1 cellular context compared by ENCODE assay signal in the genomic region with DNA sequence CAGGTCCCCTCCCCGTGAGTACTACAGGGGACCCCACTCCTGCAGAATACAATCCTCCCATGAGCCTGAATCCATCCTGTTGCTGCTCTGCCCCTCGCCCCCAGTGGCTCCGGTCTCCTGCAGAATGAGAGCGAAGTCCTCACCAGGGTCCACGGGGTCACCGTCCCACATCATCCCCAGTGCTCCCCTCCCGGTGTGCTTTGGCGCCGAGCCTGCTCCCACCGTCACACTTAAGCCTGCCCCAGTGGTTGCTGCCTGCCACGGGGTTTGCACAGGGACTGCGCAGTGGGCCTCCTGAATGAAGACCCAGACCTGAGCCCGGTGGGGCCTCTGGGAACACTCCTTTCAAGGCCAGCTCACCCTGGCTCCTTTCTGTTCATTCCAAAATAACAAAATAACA.
TF ChIP-seq lines count a peak whose summit lies in the region.

No MANE protein-coding gene starts in this region.

TF ChIP-seq in HepG2, 621 proteins besides CTCF, POLR2A, EP300 and RAD21 (continued from another document and continues in another):
- TF ChIP-seq, protein P1, sequence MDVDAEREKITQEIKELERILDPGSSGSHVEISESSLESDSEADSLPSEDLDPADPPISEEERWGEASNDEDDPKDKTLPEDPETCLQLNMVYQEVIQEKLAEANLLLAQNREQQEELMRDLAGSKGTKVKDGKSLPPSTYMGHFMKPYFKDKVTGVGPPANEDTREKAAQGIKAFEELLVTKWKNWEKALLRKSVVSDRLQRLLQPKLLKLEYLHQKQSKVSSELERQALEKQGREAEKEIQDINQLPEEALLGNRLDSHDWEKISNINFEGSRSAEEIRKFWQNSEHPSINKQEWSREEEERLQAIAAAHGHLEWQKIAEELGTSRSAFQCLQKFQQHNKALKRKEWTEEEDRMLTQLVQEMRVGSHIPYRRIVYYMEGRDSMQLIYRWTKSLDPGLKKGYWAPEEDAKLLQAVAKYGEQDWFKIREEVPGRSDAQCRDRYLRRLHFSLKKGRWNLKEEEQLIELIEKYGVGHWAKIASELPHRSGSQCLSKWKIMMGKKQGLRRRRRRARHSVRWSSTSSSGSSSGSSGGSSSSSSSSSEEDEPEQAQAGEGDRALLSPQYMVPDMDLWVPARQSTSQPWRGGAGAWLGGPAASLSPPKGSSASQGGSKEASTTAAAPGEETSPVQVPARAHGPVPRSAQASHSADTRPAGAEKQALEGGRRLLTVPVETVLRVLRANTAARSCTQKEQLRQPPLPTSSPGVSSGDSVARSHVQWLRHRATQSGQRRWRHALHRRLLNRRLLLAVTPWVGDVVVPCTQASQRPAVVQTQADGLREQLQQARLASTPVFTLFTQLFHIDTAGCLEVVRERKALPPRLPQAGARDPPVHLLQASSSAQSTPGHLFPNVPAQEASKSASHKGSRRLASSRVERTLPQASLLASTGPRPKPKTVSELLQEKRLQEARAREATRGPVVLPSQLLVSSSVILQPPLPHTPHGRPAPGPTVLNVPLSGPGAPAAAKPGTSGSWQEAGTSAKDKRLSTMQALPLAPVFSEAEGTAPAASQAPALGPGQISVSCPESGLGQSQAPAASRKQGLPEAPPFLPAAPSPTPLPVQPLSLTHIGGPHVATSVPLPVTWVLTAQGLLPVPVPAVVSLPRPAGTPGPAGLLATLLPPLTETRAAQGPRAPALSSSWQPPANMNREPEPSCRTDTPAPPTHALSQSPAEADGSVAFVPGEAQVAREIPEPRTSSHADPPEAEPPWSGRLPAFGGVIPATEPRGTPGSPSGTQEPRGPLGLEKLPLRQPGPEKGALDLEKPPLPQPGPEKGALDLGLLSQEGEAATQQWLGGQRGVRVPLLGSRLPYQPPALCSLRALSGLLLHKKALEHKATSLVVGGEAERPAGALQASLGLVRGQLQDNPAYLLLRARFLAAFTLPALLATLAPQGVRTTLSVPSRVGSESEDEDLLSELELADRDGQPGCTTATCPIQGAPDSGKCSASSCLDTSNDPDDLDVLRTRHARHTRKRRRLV (CRISPR knock-in tag; IDR thresholded peaks at IDR 0.05) = no peak
- TF ChIP-seq ZNF292 (CRISPR knock-in tag; IDR thresholded peaks at IDR 0.05; ENCODE audit: borderline replicate concordance, low read depth) = no peak
- no peak for TF ChIP-seq LCORL (IDR thresholded peaks at IDR 0.05)
- peak; percentile 10; the same call in 1 of the 2 replicates for TF ChIP-seq LCORL (CRISPR knock-in tag; IDR thresholded peaks at IDR 0.05)
- TF ChIP-seq ARNTL (CRISPR knock-in tag; IDR thresholded peaks at IDR 0.05) = no peak
- TF ChIP-seq NFIC (IDR thresholded peaks at IDR 0.05; ENCODE audit: low read length) = no peak
- TF ChIP-seq, protein P2, sequence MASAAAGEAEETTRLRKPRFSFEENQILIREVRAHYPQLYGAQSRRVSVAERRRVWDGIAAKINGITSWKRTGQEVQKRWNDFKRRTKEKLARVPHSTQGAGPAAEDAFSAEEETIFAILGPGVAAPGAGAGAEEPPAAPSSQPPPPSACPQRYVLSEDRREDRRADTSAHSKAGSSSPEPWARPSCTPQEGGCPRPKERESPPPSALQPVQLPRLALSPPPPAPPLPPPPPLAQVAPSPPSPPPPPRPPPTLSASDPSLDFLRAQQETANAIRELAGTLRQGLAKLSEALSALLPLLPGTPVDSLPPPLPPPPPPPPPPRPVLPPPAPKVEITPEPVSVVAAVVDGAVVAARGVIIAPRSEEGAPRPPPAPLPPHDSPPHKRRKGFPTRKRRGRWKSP (CRISPR knock-in tag; IDR thresholded peaks at IDR 0.05) = no peak
- TF ChIP-seq, protein P3, sequence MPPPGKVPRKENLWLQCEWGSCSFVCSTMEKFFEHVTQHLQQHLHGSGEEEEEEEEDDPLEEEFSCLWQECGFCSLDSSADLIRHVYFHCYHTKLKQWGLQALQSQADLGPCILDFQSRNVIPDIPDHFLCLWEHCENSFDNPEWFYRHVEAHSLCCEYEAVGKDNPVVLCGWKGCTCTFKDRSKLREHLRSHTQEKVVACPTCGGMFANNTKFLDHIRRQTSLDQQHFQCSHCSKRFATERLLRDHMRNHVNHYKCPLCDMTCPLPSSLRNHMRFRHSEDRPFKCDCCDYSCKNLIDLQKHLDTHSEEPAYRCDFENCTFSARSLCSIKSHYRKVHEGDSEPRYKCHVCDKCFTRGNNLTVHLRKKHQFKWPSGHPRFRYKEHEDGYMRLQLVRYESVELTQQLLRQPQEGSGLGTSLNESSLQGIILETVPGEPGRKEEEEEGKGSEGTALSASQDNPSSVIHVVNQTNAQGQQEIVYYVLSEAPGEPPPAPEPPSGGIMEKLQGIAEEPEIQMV (CRISPR knock-in tag; IDR thresholded peaks at IDR 0.05; ENCODE audit: low read depth) = peak; percentile 95; the same call in 1 of the 2 replicates
- TF ChIP-seq HNF4A (CRISPR knock-in tag; IDR thresholded peaks at IDR 0.05) = peak; percentile 90
- TF ChIP-seq, protein P4, sequence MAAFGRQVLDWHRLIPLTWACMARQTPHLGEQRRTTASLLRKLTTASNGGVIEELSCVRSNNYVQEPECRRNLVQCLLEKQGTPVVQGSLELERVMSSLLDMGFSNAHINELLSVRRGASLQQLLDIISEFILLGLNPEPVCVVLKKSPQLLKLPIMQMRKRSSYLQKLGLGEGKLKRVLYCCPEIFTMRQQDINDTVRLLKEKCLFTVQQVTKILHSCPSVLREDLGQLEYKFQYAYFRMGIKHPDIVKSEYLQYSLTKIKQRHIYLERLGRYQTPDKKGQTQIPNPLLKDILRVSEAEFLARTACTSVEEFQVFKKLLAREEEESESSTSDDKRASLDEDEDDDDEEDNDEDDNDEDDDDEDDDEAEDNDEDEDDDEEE (CRISPR knock-in tag; IDR thresholded peaks at IDR 0.05) = no peak
- TF ChIP-seq ZNF672 (CRISPR knock-in tag; IDR thresholded peaks at IDR 0.05) = no peak
- TF ChIP-seq, protein P5, sequence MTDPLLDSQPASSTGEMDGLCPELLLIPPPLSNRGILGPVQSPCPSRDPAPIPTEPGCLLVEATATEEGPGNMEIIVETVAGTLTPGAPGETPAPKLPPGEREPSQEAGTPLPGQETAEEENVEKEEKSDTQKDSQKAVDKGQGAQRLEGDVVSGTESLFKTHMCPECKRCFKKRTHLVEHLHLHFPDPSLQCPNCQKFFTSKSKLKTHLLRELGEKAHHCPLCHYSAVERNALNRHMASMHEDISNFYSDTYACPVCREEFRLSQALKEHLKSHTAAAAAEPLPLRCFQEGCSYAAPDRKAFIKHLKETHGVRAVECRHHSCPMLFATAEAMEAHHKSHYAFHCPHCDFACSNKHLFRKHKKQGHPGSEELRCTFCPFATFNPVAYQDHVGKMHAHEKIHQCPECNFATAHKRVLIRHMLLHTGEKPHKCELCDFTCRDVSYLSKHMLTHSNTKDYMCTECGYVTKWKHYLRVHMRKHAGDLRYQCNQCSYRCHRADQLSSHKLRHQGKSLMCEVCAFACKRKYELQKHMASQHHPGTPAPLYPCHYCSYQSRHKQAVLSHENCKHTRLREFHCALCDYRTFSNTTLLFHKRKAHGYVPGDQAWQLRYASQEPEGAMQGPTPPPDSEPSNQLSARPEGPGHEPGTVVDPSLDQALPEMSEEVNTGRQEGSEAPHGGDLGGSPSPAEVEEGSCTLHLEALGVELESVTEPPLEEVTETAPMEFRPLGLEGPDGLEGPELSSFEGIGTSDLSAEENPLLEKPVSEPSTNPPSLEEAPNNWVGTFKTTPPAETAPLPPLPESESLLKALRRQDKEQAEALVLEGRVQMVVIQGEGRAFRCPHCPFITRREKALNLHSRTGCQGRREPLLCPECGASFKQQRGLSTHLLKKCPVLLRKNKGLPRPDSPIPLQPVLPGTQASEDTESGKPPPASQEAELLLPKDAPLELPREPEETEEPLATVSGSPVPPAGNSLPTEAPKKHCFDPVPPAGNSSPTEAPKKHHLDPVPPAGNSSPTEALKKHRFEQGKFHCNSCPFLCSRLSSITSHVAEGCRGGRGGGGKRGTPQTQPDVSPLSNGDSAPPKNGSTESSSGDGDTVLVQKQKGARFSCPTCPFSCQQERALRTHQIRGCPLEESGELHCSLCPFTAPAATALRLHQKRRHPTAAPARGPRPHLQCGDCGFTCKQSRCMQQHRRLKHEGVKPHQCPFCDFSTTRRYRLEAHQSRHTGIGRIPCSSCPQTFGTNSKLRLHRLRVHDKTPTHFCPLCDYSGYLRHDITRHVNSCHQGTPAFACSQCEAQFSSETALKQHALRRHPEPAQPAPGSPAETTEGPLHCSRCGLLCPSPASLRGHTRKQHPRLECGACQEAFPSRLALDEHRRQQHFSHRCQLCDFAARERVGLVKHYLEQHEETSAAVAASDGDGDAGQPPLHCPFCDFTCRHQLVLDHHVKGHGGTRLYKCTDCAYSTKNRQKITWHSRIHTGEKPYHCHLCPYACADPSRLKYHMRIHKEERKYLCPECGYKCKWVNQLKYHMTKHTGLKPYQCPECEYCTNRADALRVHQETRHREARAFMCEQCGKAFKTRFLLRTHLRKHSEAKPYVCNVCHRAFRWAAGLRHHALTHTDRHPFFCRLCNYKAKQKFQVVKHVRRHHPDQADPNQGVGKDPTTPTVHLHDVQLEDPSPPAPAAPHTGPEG (CRISPR knock-in tag; IDR thresholded peaks at IDR 0.05) = no peak
- TF ChIP-seq, protein P6, sequence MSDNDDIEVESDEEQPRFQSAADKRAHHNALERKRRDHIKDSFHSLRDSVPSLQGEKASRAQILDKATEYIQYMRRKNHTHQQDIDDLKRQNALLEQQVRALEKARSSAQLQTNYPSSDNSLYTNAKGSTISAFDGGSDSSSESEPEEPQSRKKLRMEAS (IDR thresholded peaks at IDR 0.05) = no peak
- TF ChIP-seq HDAC6 (IDR thresholded peaks at IDR 0.05; ENCODE audit: low read depth, low read length) = no peak
- TF ChIP-seq, protein P7, sequence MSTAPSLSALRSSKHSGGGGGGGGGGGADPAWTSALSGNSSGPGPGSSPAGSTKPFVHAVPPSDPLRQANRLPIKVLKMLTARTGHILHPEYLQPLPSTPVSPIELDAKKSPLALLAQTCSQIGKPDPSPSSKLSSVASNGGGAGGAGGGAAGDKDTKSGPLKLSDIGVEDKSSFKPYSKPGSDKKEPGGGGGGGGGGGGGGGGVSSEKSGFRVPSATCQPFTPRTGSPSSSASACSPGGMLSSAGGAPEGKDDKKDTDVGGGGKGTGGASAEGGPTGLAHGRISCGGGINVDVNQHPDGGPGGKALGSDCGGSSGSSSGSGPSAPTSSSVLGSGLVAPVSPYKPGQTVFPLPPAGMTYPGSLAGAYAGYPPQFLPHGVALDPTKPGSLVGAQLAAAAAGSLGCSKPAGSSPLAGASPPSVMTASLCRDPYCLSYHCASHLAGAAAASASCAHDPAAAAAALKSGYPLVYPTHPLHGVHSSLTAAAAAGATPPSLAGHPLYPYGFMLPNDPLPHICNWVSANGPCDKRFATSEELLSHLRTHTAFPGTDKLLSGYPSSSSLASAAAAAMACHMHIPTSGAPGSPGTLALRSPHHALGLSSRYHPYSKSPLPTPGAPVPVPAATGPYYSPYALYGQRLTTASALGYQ (CRISPR knock-in tag; IDR thresholded peaks at IDR 0.05) = no peak
- TF ChIP-seq FOXA3 (CRISPR knock-in tag; IDR thresholded peaks at IDR 0.05) = no peak
- no peak for TF ChIP-seq ZNF878 (CRISPR knock-in tag; IDR thresholded peaks at IDR 0.05)
- TF ChIP-seq ZNF605 (CRISPR knock-in tag; IDR thresholded peaks at IDR 0.05) = no peak
- TF ChIP-seq REPIN1 (CRISPR knock-in tag; IDR thresholded peaks at IDR 0.05; ENCODE audit: borderline replicate concordance, low read depth) = no peak
- no peak for TF ChIP-seq SIN3B (IDR thresholded peaks at IDR 0.05; ENCODE audit: low read length)
- TF ChIP-seq SP1 (IDR thresholded peaks at IDR 0.05) = no peak
- no peak for TF ChIP-seq SP1 (CRISPR knock-in tag; IDR thresholded peaks at IDR 0.05)
- no peak for TF ChIP-seq CREM (IDR thresholded peaks at IDR 0.05)
- no peak for TF ChIP-seq CREM (CRISPR knock-in tag; IDR thresholded peaks at IDR 0.05)
- no peak for TF ChIP-seq ZNF296 (CRISPR knock-in tag; conservative IDR thresholded peaks at IDR 0.05)
- TF ChIP-seq, protein P8, sequence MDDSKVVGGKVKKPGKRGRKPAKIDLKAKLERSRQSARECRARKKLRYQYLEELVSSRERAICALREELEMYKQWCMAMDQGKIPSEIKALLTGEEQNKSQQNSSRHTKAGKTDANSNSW (CRISPR knock-in tag; IDR thresholded peaks at IDR 0.05; ENCODE audit: borderline replicate concordance) = no peak
- TF ChIP-seq, protein P9, sequence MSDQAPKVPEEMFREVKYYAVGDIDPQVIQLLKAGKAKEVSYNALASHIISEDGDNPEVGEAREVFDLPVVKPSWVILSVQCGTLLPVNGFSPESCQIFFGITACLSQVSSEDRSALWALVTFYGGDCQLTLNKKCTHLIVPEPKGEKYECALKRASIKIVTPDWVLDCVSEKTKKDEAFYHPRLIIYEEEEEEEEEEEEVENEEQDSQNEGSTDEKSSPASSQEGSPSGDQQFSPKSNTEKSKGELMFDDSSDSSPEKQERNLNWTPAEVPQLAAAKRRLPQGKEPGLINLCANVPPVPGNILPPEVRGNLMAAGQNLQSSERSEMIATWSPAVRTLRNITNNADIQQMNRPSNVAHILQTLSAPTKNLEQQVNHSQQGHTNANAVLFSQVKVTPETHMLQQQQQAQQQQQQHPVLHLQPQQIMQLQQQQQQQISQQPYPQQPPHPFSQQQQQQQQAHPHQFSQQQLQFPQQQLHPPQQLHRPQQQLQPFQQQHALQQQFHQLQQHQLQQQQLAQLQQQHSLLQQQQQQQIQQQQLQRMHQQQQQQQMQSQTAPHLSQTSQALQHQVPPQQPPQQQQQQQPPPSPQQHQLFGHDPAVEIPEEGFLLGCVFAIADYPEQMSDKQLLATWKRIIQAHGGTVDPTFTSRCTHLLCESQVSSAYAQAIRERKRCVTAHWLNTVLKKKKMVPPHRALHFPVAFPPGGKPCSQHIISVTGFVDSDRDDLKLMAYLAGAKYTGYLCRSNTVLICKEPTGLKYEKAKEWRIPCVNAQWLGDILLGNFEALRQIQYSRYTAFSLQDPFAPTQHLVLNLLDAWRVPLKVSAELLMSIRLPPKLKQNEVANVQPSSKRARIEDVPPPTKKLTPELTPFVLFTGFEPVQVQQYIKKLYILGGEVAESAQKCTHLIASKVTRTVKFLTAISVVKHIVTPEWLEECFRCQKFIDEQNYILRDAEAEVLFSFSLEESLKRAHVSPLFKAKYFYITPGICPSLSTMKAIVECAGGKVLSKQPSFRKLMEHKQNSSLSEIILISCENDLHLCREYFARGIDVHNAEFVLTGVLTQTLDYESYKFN (CRISPR knock-in tag; conservative IDR thresholded peaks at IDR 0.05) = peak; percentile 43
- no peak for TF ChIP-seq U2AF1 (optimal IDR thresholded peaks at IDR 0.05; ENCODE audit: low read depth, low read length)
- no peak for TF ChIP-seq GATA4 (IDR thresholded peaks at IDR 0.05; ENCODE audit: borderline replicate concordance, low read depth)
- TF ChIP-seq ZFP62 (CRISPR knock-in tag; IDR thresholded peaks at IDR 0.05) = no peak
- TF ChIP-seq, protein P10, sequence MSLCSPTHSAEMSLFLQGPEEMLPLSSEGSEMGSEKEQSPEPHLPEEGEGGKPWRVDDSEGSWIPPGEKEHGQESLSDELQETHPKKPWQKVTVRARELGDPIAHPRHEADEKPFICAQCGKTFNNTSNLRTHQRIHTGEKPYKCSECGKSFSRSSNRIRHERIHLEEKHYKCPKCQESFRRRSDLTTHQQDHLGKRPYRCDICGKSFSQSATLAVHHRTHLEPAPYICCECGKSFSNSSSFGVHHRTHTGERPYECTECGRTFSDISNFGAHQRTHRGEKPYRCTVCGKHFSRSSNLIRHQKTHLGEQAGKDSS (CRISPR knock-in tag; IDR thresholded peaks at IDR 0.05; ENCODE audit: borderline replicate concordance, low read depth) = no peak
- no peak for TF ChIP-seq CHCHD3 (CRISPR knock-in tag; IDR thresholded peaks at IDR 0.05)
- no peak for TF ChIP-seq ZNF781 (CRISPR knock-in tag; IDR thresholded peaks at IDR 0.05; ENCODE audit: borderline replicate concordance, not compliant biosample characterization)
- no peak for TF ChIP-seq THYN1 (CRISPR knock-in tag; IDR thresholded peaks at IDR 0.05; ENCODE audit: borderline replicate concordance, low read depth)
- no peak for TF ChIP-seq TOE1 (CRISPR knock-in tag; IDR thresholded peaks at IDR 0.05)
- TF ChIP-seq FOXJ3 (CRISPR knock-in tag; IDR thresholded peaks at IDR 0.05; ENCODE audit: borderline replicate concordance) = no peak
